1 cellular context compared by ENCODE assay signal in the genomic region with DNA sequence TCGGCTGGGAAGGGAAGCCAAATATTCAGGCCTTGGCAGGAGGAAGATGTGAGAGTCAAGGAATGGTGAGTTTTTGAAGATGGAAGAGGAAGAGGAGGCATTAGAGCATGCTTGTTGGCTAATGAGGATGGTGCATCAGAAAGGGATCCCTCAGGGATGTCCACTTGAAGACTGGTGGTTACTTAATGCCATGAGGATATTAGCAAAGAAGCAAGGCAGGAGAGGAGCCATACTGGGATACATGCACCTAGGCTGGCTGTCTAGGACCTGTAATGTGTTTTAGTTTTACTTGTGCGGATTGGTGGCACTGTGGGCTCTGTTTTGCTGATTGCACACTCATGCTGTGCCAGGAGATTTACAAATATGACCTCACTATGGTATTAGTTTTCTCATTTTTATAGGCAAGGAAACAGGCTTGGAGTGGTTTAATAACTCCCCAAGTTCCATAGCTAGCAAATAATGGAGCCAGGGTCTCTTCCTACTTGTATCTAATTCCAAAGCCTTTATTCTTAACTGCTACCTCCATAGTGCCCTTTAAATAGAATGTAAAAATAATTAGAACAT.
TF ChIP-seq lines count a peak whose summit lies in the region.

No MANE protein-coding gene starts in this region.

TF ChIP-seq in K562, 482 proteins besides CTCF, POLR2A, EP300 and RAD21:
- TF ChIP-seq, protein P1, sequence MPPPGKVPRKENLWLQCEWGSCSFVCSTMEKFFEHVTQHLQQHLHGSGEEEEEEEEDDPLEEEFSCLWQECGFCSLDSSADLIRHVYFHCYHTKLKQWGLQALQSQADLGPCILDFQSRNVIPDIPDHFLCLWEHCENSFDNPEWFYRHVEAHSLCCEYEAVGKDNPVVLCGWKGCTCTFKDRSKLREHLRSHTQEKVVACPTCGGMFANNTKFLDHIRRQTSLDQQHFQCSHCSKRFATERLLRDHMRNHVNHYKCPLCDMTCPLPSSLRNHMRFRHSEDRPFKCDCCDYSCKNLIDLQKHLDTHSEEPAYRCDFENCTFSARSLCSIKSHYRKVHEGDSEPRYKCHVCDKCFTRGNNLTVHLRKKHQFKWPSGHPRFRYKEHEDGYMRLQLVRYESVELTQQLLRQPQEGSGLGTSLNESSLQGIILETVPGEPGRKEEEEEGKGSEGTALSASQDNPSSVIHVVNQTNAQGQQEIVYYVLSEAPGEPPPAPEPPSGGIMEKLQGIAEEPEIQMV (tag; conservative IDR thresholded peaks at IDR 0.05; ENCODE audit: low read depth): no peak
- TF ChIP-seq SNIP1 (IDR thresholded peaks at IDR 0.05; ENCODE audit: low read depth) (no peak), GABPB2 (CRISPR knock-in tag; conservative IDR thresholded peaks at IDR 0.05) (no peak), SIRT6 (IDR thresholded peaks at IDR 0.05; ENCODE audit: low read depth, low read length) (no peak), CREB3 (tag; conservative IDR thresholded peaks at IDR 0.05; ENCODE audit: low read depth) (no peak), IRF2 (CRISPR knock-in tag; IDR thresholded peaks at IDR 0.05) (no peak), ZNF263 (CRISPR knock-in tag; IDR thresholded peaks at IDR 0.05; ENCODE audit: borderline replicate concordance) (no peak), GTF2F1 (IDR thresholded peaks at IDR 0.05; ENCODE audit: low read depth, low read length) (no peak), RFX5 (IDR thresholded peaks at IDR 0.05; ENCODE audit: low read depth, low read length) (no peak), MEIS2 (IDR thresholded peaks at IDR 0.05; ENCODE audit: partially characterized antibody) (no peak), HMG20A (CRISPR knock-in tag; conservative IDR thresholded peaks at IDR 0.05) (no peak), ZNF280B (CRISPR knock-in tag; IDR thresholded peaks at IDR 0.05) (no peak), TGIF2 (CRISPR knock-in tag; IDR thresholded peaks at IDR 0.05) (no peak)
- TF ChIP-seq, protein P2, sequence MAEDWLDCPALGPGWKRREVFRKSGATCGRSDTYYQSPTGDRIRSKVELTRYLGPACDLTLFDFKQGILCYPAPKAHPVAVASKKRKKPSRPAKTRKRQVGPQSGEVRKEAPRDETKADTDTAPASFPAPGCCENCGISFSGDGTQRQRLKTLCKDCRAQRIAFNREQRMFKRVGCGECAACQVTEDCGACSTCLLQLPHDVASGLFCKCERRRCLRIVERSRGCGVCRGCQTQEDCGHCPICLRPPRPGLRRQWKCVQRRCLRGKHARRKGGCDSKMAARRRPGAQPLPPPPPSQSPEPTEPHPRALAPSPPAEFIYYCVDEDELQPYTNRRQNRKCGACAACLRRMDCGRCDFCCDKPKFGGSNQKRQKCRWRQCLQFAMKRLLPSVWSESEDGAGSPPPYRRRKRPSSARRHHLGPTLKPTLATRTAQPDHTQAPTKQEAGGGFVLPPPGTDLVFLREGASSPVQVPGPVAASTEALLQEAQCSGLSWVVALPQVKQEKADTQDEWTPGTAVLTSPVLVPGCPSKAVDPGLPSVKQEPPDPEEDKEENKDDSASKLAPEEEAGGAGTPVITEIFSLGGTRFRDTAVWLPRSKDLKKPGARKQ (CRISPR knock-in tag; IDR thresholded peaks at IDR 0.05): no peak
